8 cellular contexts compared by ENCODE assay signal in genomic region chr10:72258617-72259016, GRCh38. TPM values are rescaled to one million over a fixed set of nuclear protein-coding genes. Genes with fewer than 3 reads are reported as not detected.
DNase-seq lines count a peak whose midpoint lies in the region; ATAC-seq and TF ChIP-seq lines count a peak whose summit lies in the region.

No MANE protein-coding gene starts in this region.

- no peaks in the 10 kb centered on the region for H3K9me3 ChIP-seq in BLaER1 treated with 17β-estradiol and CSF1 and Interleukin-3, amounts not matched to agents 10 nM and 100 nM (replicated peaks in 1 of 11)
- H3K9me3 ChIP-seq in parathyroid adenoma (ENCODE audit: control insufficient read depth, low read length), result no peaks in the 10 kb centered on the region
- H3K9me3 ChIP-seq in smooth muscle cell (replicated peaks; ENCODE audit: low read depth), result no peaks in the 10 kb centered on the region

- WGBS in smooth muscle cell (ENCODE audit: low lambda C conversion rate), result 90% methylated on average over 4 of the region's 4 CpGs

- H3K4me1 Mint-ChIP-seq in HFFc6 (ENCODE audit: low read depth), result peaks cover 46% of the 10 kb centered on the region

- no peaks in the 10 kb centered on the region for H3K36me3 ChIP-seq in BLaER1 treated with 17β-estradiol and CSF1 and Interleukin-3, amounts not matched to agents 10 nM and 100 nM
- H3K36me3 ChIP-seq in parathyroid adenoma (ENCODE audit: control insufficient read depth, insufficient read depth, low read length) (no peaks in the 10 kb centered on the region), smooth muscle cell (ENCODE audit: low read depth) (no peaks in the 10 kb centered on the region)

- peak overlapping the region; percentile 73 to 97 (median 92) for H3K4me2 ChIP-seq in BLaER1 treated with 17β-estradiol and CSF1 and Interleukin-3, amounts not matched to agents 10 nM and 100 nM
- H3K4me2 ChIP-seq in parathyroid adenoma (ENCODE audit: low read length) (no peak overlapping the region), smooth muscle cell (no peak overlapping the region)

- H4K20me1 ChIP-seq in BLaER1 treated with 17β-estradiol and CSF1 and Interleukin-3, amounts not matched to agents 10 nM and 100 nM, result no peaks in the 10 kb centered on the region
- no peaks in the 10 kb centered on the region for H4K20me1 ChIP-seq in smooth muscle cell (ENCODE audit: low read depth)

- H3F3A ChIP-seq in smooth muscle cell (ENCODE audit: low read depth), result peaks cover 11% of the 10 kb centered on the region

- no peak overlapping the region for H3K4me3 ChIP-seq in BLaER1 treated with 17β-estradiol and CSF1 and Interleukin-3, amounts not matched to agents 10 nM and 100 nM
- H3K4me3 ChIP-seq in coronary artery (no peak overlapping the region), parathyroid adenoma (ENCODE audit: low read depth, low read length) (no peak overlapping the region), smooth muscle cell (no peak overlapping the region)

- H3K4me3 Mint-ChIP-seq in HFFc6, result no peak overlapping the region

- peaks cover 3% of the 10 kb centered on the region; the same call in 1 of the 2 replicates for H3K27me3 Mint-ChIP-seq in HFFc6 (ENCODE audit: insufficient read depth)

- no peaks in the 10 kb centered on the region for H3K9me3 Mint-ChIP-seq in HFFc6

- ATAC-seq in GM18505 (IDR thresholded peaks at IDR 0.05; ENCODE audit: unreplicated experiment), result no peak

- no peak for TF ChIP-seq POLR2A in GM18505 (IDR thresholded peaks at IDR 0.05; ENCODE audit: borderline replicate concordance, extremely low read depth, insufficient read depth, insufficient read length)

- no peaks in the 10 kb centered on the region for H3K36me3 Mint-ChIP-seq in HFFc6 (ENCODE audit: low read depth)

- H3K27ac Mint-ChIP-seq in HFFc6, result peak overlapping the region; percentile 49

- H3K27me3 ChIP-seq in BLaER1 treated with 17β-estradiol and CSF1 and Interleukin-3, amounts not matched to agents 10 nM and 100 nM, result no peaks in the 10 kb centered on the region
- H3K27me3 ChIP-seq in parathyroid adenoma (ENCODE audit: control insufficient read depth, insufficient read depth, low read length) (no peaks in the 10 kb centered on the region), smooth muscle cell (ENCODE audit: low read depth) (no peaks in the 10 kb centered on the region)

- TF ChIP-seq CTCF in HFFc6 (IDR thresholded peaks at IDR 0.05), result peak; percentile 20; the same call in 1 of the 2 replicates
- TF ChIP-seq CTCF in coronary artery (IDR thresholded peaks at IDR 0.05), result no peak
- no peak for TF ChIP-seq CTCF in parathyroid adenoma (IDR thresholded peaks at IDR 0.05)
- TF ChIP-seq CTCF in smooth muscle cell (IDR thresholded peaks at IDR 0.05; ENCODE audit: borderline replicate concordance, insufficient read depth, poor library complexity, severe bottlenecking), result no peak

- no peak overlapping the region for H2AFZ ChIP-seq in parathyroid adenoma
- no peak overlapping the region for H2AFZ ChIP-seq in smooth muscle cell (ENCODE audit: low read depth)

- H3K79me2 ChIP-seq in parathyroid adenoma (no peaks in the 10 kb centered on the region), smooth muscle cell (ENCODE audit: low read depth) (no peaks in the 10 kb centered on the region)

- peak overlapping the region in 4 of 11 experiments; percentile 3 to 80 (median 44); a peak in 2 of 22 replicates for H3K9ac ChIP-seq in BLaER1 treated with 17β-estradiol and CSF1 and Interleukin-3, amounts not matched to agents 10 nM and 100 nM
- H3K9ac ChIP-seq in parathyroid adenoma (no peak overlapping the region), smooth muscle cell (ENCODE audit: low read depth) (no peak overlapping the region)

- DNase-seq in HFFc6, result no peak
- no peak for DNase-seq in coronary artery (ENCODE audit: low spot score)
- no peak for DNase-seq in smooth muscle cell (lab: John Stamatoyannopoulos, UW; ENCODE audit: unreplicated experiment)
- no peak for DNase-seq in HPDE6-E6E7 (ENCODE audit: extremely low spot score)
- DNase-seq in NCI-H510A (lab: John Stamatoyannopoulos, UW), result no peak

- H3K4me1 ChIP-seq in BLaER1 treated with 17β-estradiol and CSF1 and Interleukin-3, amounts not matched to agents 10 nM and 100 nM, result peaks cover 93 to 100% (median 98%) of the 10 kb centered on the region in 10 experiments
- H3K4me1 ChIP-seq in parathyroid adenoma (peaks cover 51% of the 10 kb centered on the region), smooth muscle cell (ENCODE audit: low read depth) (peaks cover 47% of the 10 kb centered on the region)

- H3K27ac ChIP-seq in BLaER1 treated with 17β-estradiol and CSF1 and Interleukin-3, amounts not matched to agents 10 nM and 100 nM, result peak overlapping the region in 7 of 11 experiments; percentile 30 to 95 (median 86); a peak in 6 of 22 replicates
- H3K27ac ChIP-seq in coronary artery, result peak overlapping the region; percentile 94
- H3K27ac ChIP-seq in parathyroid adenoma, result peak overlapping the region; percentile 37
- H3K27ac ChIP-seq in smooth muscle cell (ENCODE audit: low read depth), result no peak overlapping the region

RNA-seq across cellular contexts. Expression of gene DDIT4, which starts 15.1 kb away (rescaled TPM):
- total RNA-seq in HFFc6 (2021; fragmentation: NEBNext Ultra II Directional; extraction: Animal tissue kit (Norgen Biotek cat#: 25700)), result 10 to 100 TPM; 27.7 to 32.4 (median 30.0) TPM
- 161 and 198 TPM in 2 replicates for total RNA-seq in smooth muscle cell
- 248 and 299 TPM in 2 replicates for polyA plus RNA-seq in smooth muscle cell

RNA-seq across cellular contexts. Expression of gene ASCC1, which starts 42.5 kb away (rescaled TPM):
- total RNA-seq in HFFc6 (2021; fragmentation: NEBNext Ultra II Directional; extraction: Animal tissue kit (Norgen Biotek cat#: 25700)), result 10 to 100 TPM; 21.0 to 29.6 (median 25.3) TPM
- total RNA-seq in smooth muscle cell, result 28.1 and 37.0 TPM in 2 replicates
- 24.0 and 24.7 TPM in 2 replicates for polyA plus RNA-seq in smooth muscle cell

RNA-seq across cellular contexts. Expression of gene ANAPC16, which starts 42.8 kb away (rescaled TPM):
- 10 to 100 TPM; 40.4 to 46.0 (median 40.7) TPM for total RNA-seq in HFFc6 (2021; fragmentation: NEBNext Ultra II Directional; extraction: Animal tissue kit (Norgen Biotek cat#: 25700))
- 50.8 and 81.8 TPM in 2 replicates for total RNA-seq in smooth muscle cell
- polyA plus RNA-seq in smooth muscle cell, result 76.4 and 80.8 TPM in 2 replicates

Comparison
In these comparisons a context has a peak if more than half of its experiments do, and no peak if none do; other contexts are left out.
1. H3K4me2 ChIP-seq: peak in BLaER1 treated with 17β-estradiol and CSF1 and Interleukin-3, amounts not matched to agents 10 nM and 100 nM (11 of 11); none in parathyroid adenoma (single experiment) and smooth muscle cell (single experiment).